Comparison of ENCODE assay signal across 11 cellular contexts in the genomic region with DNA sequence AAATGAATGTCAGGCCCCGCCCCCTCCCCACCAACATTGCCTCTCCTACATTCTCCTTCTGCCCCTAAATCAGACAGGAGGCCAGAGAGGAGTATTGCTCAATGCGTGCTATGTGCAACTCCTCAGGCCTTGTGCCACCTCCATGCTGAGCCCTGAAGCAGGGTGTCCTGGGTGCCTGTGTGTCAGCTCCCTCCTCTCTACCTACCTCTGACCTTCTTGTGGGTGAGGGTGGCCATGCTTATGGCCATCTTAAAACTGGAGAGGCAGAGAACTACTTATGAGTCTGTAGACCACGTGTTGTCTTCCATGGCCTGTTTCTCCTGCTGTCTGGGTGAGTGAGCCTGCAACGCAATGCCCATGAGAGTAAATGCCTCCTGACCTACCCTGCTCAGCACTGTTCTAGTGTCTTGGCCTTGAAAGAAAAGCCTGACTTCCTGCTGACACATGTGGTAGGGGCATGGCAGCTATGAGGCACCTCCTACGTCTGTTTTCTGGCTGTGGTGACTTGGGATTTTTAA. TPM values are rescaled to one million over a fixed set of nuclear protein-coding genes. Genes with fewer than 3 reads are reported as not detected.
DNase-seq lines count a peak whose midpoint lies in the region; ATAC-seq and TF ChIP-seq lines count a peak whose summit lies in the region.
"Had no signal": no experiment of that assay in that cellular context is flagged by ENCODE, and none has a peak within 500 bp of the region (broad histone marks: within the 10 kb centered on the region; RNA-seq: fewer than 3 reads in every experiment).

No MANE protein-coding gene starts in this region.

- CTCF ChIA-PET in CD4-positive, alpha-beta T cell (lab: Charles Lee), result interaction anchor here (0.8 to 1.6 kb wide), 4 partner anchors 9 to 138 kb away, joined by 3 to 4 read pairs (median 3); partner anchors contain the start of genes CBL and NLRX1
- CTCF ChIA-PET in Calu3 (lab: Charles Lee), result no interaction called here

- H3K27ac ChIP-seq in CD4-positive, alpha-beta T cell (ENCODE audit: low read depth, low read length), result peak overlapping the region; percentile 39

- ATAC-seq in CD4-positive, alpha-beta T cell (ENCODE audit: poor library complexity), result peak; percentile 95
- no peak for ATAC-seq in GM18868 (IDR thresholded peaks at IDR 0.05; ENCODE audit: unreplicated experiment)

- no peaks in the 10 kb centered on the region for H3K9me3 ChIP-seq in CD4-positive, alpha-beta T cell (ENCODE audit: control insufficient read depth, low read length)

- no peaks in the 10 kb centered on the region for H3K9me3 Mint-ChIP-seq in CD4-positive, alpha-beta T cell
- H3K9me3 Mint-ChIP-seq in nephron progenitor cell (no peaks in the 10 kb centered on the region), Calu3 (ENCODE audit: low read depth, unreplicated experiment) (no peaks in the 10 kb centered on the region)

- H3K4me1 Mint-ChIP-seq in CD4-positive, alpha-beta T cell (ENCODE audit: low read depth), result peaks cover 35% of the 10 kb centered on the region
- H3K4me1 Mint-ChIP-seq in nephron progenitor cell (peaks cover 20% of the 10 kb centered on the region), Calu3 (ENCODE audit: low read depth, unreplicated experiment) (no peaks in the 10 kb centered on the region)

- no TSS peak for BruUV-seq in Calu3 (replicated peaks; lab: Mats Ljungman, UMichigan)

- H3K27me3 ChIP-seq in CD4-positive, alpha-beta T cell (ENCODE audit: control insufficient read depth, insufficient read depth, low read length), result no peaks in the 10 kb centered on the region

- POLR2A ChIA-PET in CD4-positive, alpha-beta T cell (lab: Charles Lee), result interaction anchor here (0.6 to 3.8 kb wide), 7 partner anchors 8 to 376 kb away, joined by 3 to 15 read pairs (median 4); partner anchors contain the start of gene MCAM

- peak overlapping the region; percentile 62 for H3K4me3 Mint-ChIP-seq in CD4-positive, alpha-beta T cell
- no peak overlapping the region for H3K4me3 Mint-ChIP-seq in nephron progenitor cell
- no peak overlapping the region for H3K4me3 Mint-ChIP-seq in Calu3 (ENCODE audit: low read depth, unreplicated experiment)

- peaks cover 52% of the 10 kb centered on the region for H3K36me3 Mint-ChIP-seq in CD4-positive, alpha-beta T cell (ENCODE audit: low read depth)
- H3K36me3 Mint-ChIP-seq in nephron progenitor cell (ENCODE audit: low read depth) (peaks cover 42% of the 10 kb centered on the region), Calu3 (ENCODE audit: insufficient read depth, unreplicated experiment) (peaks cover 5% of the 10 kb centered on the region)

- H3K4me3 ChIP-seq in choroid plexus epithelial cell (ENCODE audit: low read depth, low read length), result no peak overlapping the region

- intact Hi-C loops in CD4-positive, alpha-beta T cell (cut with DNase I, micrococcal nuclease), result no loop called here
- intact Hi-C loops in Calu3 (cut with micrococcal nuclease; ENCODE audit: unreplicated experiment), result no loop called here

- TF ChIP-seq CTCF in CD4-positive, alpha-beta T cell (IDR thresholded peaks at IDR 0.05), result no peak
- TF ChIP-seq CTCF in choroid plexus epithelial cell (conservative IDR thresholded peaks at IDR 0.05; ENCODE audit: low read depth, low read length) (no peak), nephron progenitor cell (IDR thresholded peaks at IDR 0.05) (no peak), Calu3 (IDR thresholded peaks at IDR 0.05; ENCODE audit: unreplicated experiment) (no peak)

- in situ Hi-C loops in KBM-7 (cut with MboI; ENCODE audit: low pct_unique_long_range_greater_than_20kb, low sequenced_read_pairs), result no loop called here

- peak in 7 of 10 experiments; percentile 20 to 64 (median 32) for DNase-seq in CD4-positive, alpha-beta T cell
- DNase-seq in T follicular helper cell (ENCODE audit: low read depth), result peak; percentile 18
- peak; percentile 80 for DNase-seq in choroid plexus epithelial cell (ENCODE audit: low read depth)
- no peak for DNase-seq in nephron progenitor cell
- DNase-seq in Calu3, result no peak
- no peak for DNase-seq in occipital lobe (lab: John Stamatoyannopoulos, UW)
- no peak for DNase-seq in KBM-7
- DNase-seq: kidney glomerular epithelial cell, NCI-H1930 had no signal

- no peaks in the 10 kb centered on the region for H3K27me3 Mint-ChIP-seq in CD4-positive, alpha-beta T cell
- H3K27me3 Mint-ChIP-seq in nephron progenitor cell (ENCODE audit: low read depth, poor library complexity) (no peaks in the 10 kb centered on the region), Calu3 (ENCODE audit: unreplicated experiment) (no peaks in the 10 kb centered on the region)

- peak overlapping the region; percentile 96 for H3K27ac Mint-ChIP-seq in CD4-positive, alpha-beta T cell
- peak overlapping the region; percentile 90 for H3K27ac Mint-ChIP-seq in nephron progenitor cell
- H3K27ac Mint-ChIP-seq in Calu3 (ENCODE audit: unreplicated experiment), result no peak overlapping the region

RNA-seq across cellular contexts. Expression of gene MCAM, which starts 10.5 kb away (rescaled TPM):
- 10 to 100 TPM; 16.0 to 16.5 TPM for total RNA-seq in CD4-positive, alpha-beta T cell
- total RNA-seq in Calu3 (2022) (11.1 and 25.1 TPM in 2 replicates), occipital lobe (10.6 TPM)

RNA-seq across cellular contexts. Expression of gene RNF26, which starts 27.9 kb away (rescaled TPM):
- total RNA-seq in CD4-positive, alpha-beta T cell, result 10 to 100 TPM; 18.3 to 20.5 TPM
- total RNA-seq in Calu3 (2022) (31.8 and 35.0 TPM in 2 replicates), occipital lobe (1.6 TPM)

RNA-seq across cellular contexts. Expression of gene C1QTNF5, which starts 34.3 kb away (rescaled TPM):
- total RNA-seq in CD4-positive, alpha-beta T cell, result not detected
- total RNA-seq in Calu3 (2022) (not detected in 2 replicates), occipital lobe (4.2 TPM)
- total RNA-seq: activated CD8-positive, alpha-beta memory T cell treated with anti-CD3 and anti-CD28 coated beads for 36 hours had no signal

RNA-seq across cellular contexts. Expression of gene MFRP, which starts 40.1 kb away (rescaled TPM):
- not detected for total RNA-seq in CD4-positive, alpha-beta T cell
- total RNA-seq in Calu3 (2022), result not detected in 2 replicates
- not detected for total RNA-seq in occipital lobe
- total RNA-seq: activated CD8-positive, alpha-beta memory T cell treated with anti-CD3 and anti-CD28 coated beads for 36 hours had no signal

Comparison
In these comparisons a context has a peak if more than half of its experiments do, and no peak if none do; other contexts are left out.
1. DNase-seq: peak in CD4-positive, alpha-beta T cell (7 of 10), T follicular helper cell (single experiment) and choroid plexus epithelial cell (single experiment); none in nephron progenitor cell (single experiment), Calu3 (single experiment), occipital lobe (single experiment) and KBM-7 (single experiment).